In genomic region chr1:230068952-230069684, GRCh38 we compare ENCODE assay signal across 8 cellular contexts. TPM values are rescaled to one million over a fixed set of nuclear protein-coding genes. Genes with fewer than 3 reads are reported as not detected.
DNase-seq lines count a peak whose midpoint lies in the region; ATAC-seq and TF ChIP-seq lines count a peak whose summit lies in the region.

No MANE protein-coding gene starts in this region.

- no peak overlapping the region for H3K18ac ChIP-seq in H9 (ENCODE audit: insufficient read length, low read depth, low read length)

- H3K27ac ChIP-seq in H9 (ENCODE audit: insufficient read length, low read depth, low read length) = no peak overlapping the region
- peak overlapping the region in 3 of 4 donors; percentile 92 to 98 (median 92) for H3K27ac ChIP-seq in sigmoid colon

- no peak overlapping the region for H2BK120ac ChIP-seq in H9 (ENCODE audit: low read depth, low read length, poor library complexity, severe bottlenecking)

- no peak overlapping the region for H4K5ac ChIP-seq in H9 (ENCODE audit: insufficient read length, low read depth, low read length)

- POLR2A ChIA-PET in T-cell (lab: Charles Lee) = interaction anchor here in 1 of 2 donors (1.4 kb wide), 1 partner anchor 12 kb away, joined by 3 read pairs; no protein-coding TSS in a partner anchor

- intact Hi-C loops in CD14-positive monocyte (cut with micrococcal nuclease) (loop anchor here (5.0 to 10.0 kb wide), 5 partner anchors 33 to 444 kb away; partner anchors contain the start of genes TAF5L (in 2 of the 2) and URB2 (in 2 of the 2)), sigmoid colon (cut with DNase I) (loop anchor here (2.0 to 5.0 kb wide), 5 partner anchors 118 to 407 kb away; no protein-coding TSS in a partner anchor), posterior vena cava (cut with DNase I) (loop anchor here in 1 of 2 donors (10.0 kb wide), 1 partner anchor 204 kb away; no protein-coding TSS in a partner anchor)

- CTCF ChIA-PET in T-cell (lab: Charles Lee) = no interaction called here

- peaks cover 3% of the 10 kb centered on the region for H3K79me1 ChIP-seq in H9 (ENCODE audit: insufficient read depth, low read depth, low read length, poor library complexity, severe bottlenecking)

- H3K4me1 ChIP-seq in H9 (ENCODE audit: insufficient read depth, low read length) (peaks cover 6% of the 10 kb centered on the region), sigmoid colon (peaks cover 0 to 43% (median 32%) of the 10 kb centered on the region in 4 donors)

- no peak overlapping the region for H2BK12ac ChIP-seq in H9 (ENCODE audit: insufficient read length, low read depth, low read length)

- H3K4ac ChIP-seq in H9 (ENCODE audit: low read depth, low read length) = no peak overlapping the region

- peaks cover 5 to 6% of the 10 kb centered on the region in 2 donors for H3K36me3 Mint-ChIP-seq in CD14-positive monocyte
- H3K36me3 Mint-ChIP-seq in H9 (ENCODE audit: insufficient read depth in 1 of 3, low read depth in 3 of 3) = no peaks in the 10 kb centered on the region; a peak in 2 of 7 replicates
- H3K36me3 Mint-ChIP-seq in T-cell = no peaks in the 10 kb centered on the region

- H3K27me3 ChIP-seq in H9 (ENCODE audit: insufficient read depth, low read length) (peaks cover 5% of the 10 kb centered on the region; the same call in 1 of the 2 replicates), sigmoid colon (no peaks in the 10 kb centered on the region)

- no peak overlapping the region for H2BK20ac ChIP-seq in H9 (ENCODE audit: low read depth, low read length, poor library complexity, severe bottlenecking)

- TF ChIP-seq CTCF in CD14-positive monocyte (IDR thresholded peaks at IDR 0.05) (no peak), H9 (conservative IDR thresholded peaks at IDR 0.05) (no peak), sigmoid colon (IDR thresholded peaks at IDR 0.05) (no peak)

- peaks cover 1 to 3% (median 2%) of the 10 kb centered on the region in 3 donors for H3K27me3 Mint-ChIP-seq in CD14-positive monocyte (ENCODE audit: low read depth in 3 of 3)
- peaks cover 11% of the 10 kb centered on the region for H3K27me3 Mint-ChIP-seq in H9 (ENCODE audit: low read depth)
- H3K27me3 Mint-ChIP-seq in T-cell = no peaks in the 10 kb centered on the region

- peaks cover 19% of the 10 kb centered on the region; the same call in 1 of the 2 replicates for H3K79me2 ChIP-seq in H9 (ENCODE audit: insufficient read depth, low read length)

- no peaks in the 10 kb centered on the region for H4K20me1 ChIP-seq in H9 (ENCODE audit: control insufficient read depth, insufficient read depth, insufficient read length)

- DNase-seq in CD14-positive monocyte (ENCODE audit: low spot score) (no peak), H9 (no peak), T-cell (no peak), fibroblast of peridontal ligament (ENCODE audit: extremely low read depth) (peak; percentile 44), sigmoid colon (no peak), SK-N-DZ (ENCODE audit: low spot score) (no peak), posterior vena cava (ENCODE audit: low spot score) (no peak)

- H3K56ac ChIP-seq in H9 (ENCODE audit: insufficient read length, low read depth, low read length) = no peak overlapping the region

- H3K9me3 ChIP-seq in H9 (ENCODE audit: control insufficient read depth, low read depth, low read length) (no peaks in the 10 kb centered on the region), sigmoid colon (no peaks in the 10 kb centered on the region)

- no peaks in the 10 kb centered on the region for H3K36me3 ChIP-seq in sigmoid colon

- peak overlapping the region; percentile 95 to 96 for H3K4me3 Mint-ChIP-seq in CD14-positive monocyte
- H3K4me3 Mint-ChIP-seq in H9 = peak overlapping the region; percentile 89 to 93
- H3K4me3 Mint-ChIP-seq in T-cell = peak overlapping the region; percentile 87 to 88 (median 87)

- H4K8ac ChIP-seq in H9 (replicated peaks; ENCODE audit: insufficient read length, low read depth, low read length) = no peak overlapping the region

- H3K27ac Mint-ChIP-seq in CD14-positive monocyte = peak overlapping the region in 2 of 7 donors; percentile 42 to 68
- H3K27ac Mint-ChIP-seq in H9 = peak overlapping the region in 1 of 3 experiments; percentile 2; a peak in 1 of 7 replicates
- peak overlapping the region; percentile 36 to 79 for H3K27ac Mint-ChIP-seq in T-cell

- no peak overlapping the region for H2AK5ac ChIP-seq in H9 (ENCODE audit: insufficient read length, low read length)

- no peak overlapping the region for H3T11ph ChIP-seq in H9 (ENCODE audit: low read length)

- H3K9ac ChIP-seq in H9 (ENCODE audit: extremely low read depth, insufficient read length, low read length) = peak overlapping the region; percentile 27

- H3K14ac ChIP-seq in H9 (ENCODE audit: insufficient read depth, low read length) = no peak overlapping the region

- no peak overlapping the region for H2BK5ac ChIP-seq in H9 (ENCODE audit: insufficient read length, low read length)

- peak overlapping the region; percentile 62 to 94 (median 87) for H3K4me3 ChIP-seq in sigmoid colon

- no CpG with 5 or more reads among the region's 13 CpGs for WGBS in H9 (ENCODE audit: extremely low coverage, insufficient read length, low lambda C conversion rate)
- 11 to 37% methylated on average over 13 of the region's 13 CpGs for WGBS in sigmoid colon, 2 donors

- peak overlapping the region; percentile 89 for H3K4me2 ChIP-seq in H9 (ENCODE audit: insufficient read depth, insufficient read length, low read length)

- no peak overlapping the region for H2AFZ ChIP-seq in H9 (ENCODE audit: low read length)

- H4K91ac ChIP-seq in H9 (ENCODE audit: insufficient read length, low read depth, low read length) = no peak overlapping the region

- TF ChIP-seq POLR2A in sigmoid colon (IDR thresholded peaks at IDR 0.05) = no peak

- peaks cover 18% of the 10 kb centered on the region for H3K23me2 ChIP-seq in H9 (ENCODE audit: insufficient read length, low read depth, low read length, poor library complexity, severe bottlenecking)

- no peak for ATAC-seq in T-cell (replicated peaks in 1 of 4)
- ATAC-seq in GM21717 (IDR thresholded peaks at IDR 0.05; ENCODE audit: unreplicated experiment) = no peak

- H3K23ac ChIP-seq in H9 (ENCODE audit: insufficient read length, low read depth, low read length) = no peak overlapping the region

- peaks cover 60% of the 10 kb centered on the region for H3K4me1 Mint-ChIP-seq in CD14-positive monocyte
- peaks cover 40 to 46% of the 10 kb centered on the region in 2 experiments for H3K4me1 Mint-ChIP-seq in H9
- peaks cover 49 to 55% (median 53%) of the 10 kb centered on the region in 3 donors for H3K4me1 Mint-ChIP-seq in T-cell

- TF ChIP-seq EP300 in sigmoid colon (IDR thresholded peaks at IDR 0.05) = no peak

- H2BK15ac ChIP-seq in H9 (ENCODE audit: low read depth, low read length) = no peak overlapping the region

- peaks cover 0 to 3% (median 0%) of the 10 kb centered on the region in 7 donors for H3K9me3 Mint-ChIP-seq in CD14-positive monocyte
- H3K9me3 Mint-ChIP-seq in H9 = no peaks in the 10 kb centered on the region; a peak in 1 of 5 replicates
- H3K9me3 Mint-ChIP-seq in T-cell = no peaks in the 10 kb centered on the region

RNA-seq across cellular contexts. Expression of gene GALNT2, which starts 2.1 kb away (rescaled TPM):
- polyA plus RNA-seq in CD14-positive monocyte (10 to 100 TPM; 19.6 to 23.4 TPM), sigmoid colon (10 to 100 TPM in 1 of 3 donors, 1 to 10 TPM in 2; 8.4 to 43.8 (median 9.5) TPM)
- total RNA-seq in H9 (2021) (56.1 and 57.6 TPM in 2 replicates), T-cell (10 to 100 TPM; 22.2 to 29.7 (median 23.5) TPM), sigmoid colon (10 to 100 TPM; 32.6 to 38.5 (median 37.8) TPM), posterior vena cava (10 to 100 TPM; 72.6 to 79.6 TPM)
- 63.2 and 70.5 TPM in 2 replicates for polyA plus RNA-seq in SK-N-DZ (2014; cell fraction: cytosol; rRNA removed)
- 36.3 and 41.3 TPM in 2 replicates for polyA plus RNA-seq in SK-N-DZ (2014; cell fraction: nucleus; rRNA removed)
